1 cellular context compared by ENCODE assay signal in genomic region chr22:29259253-29259899, GRCh38.
TF ChIP-seq lines count a peak whose summit lies in the region.

No MANE protein-coding gene starts in this region.

TF ChIP-seq in H1, 55 proteins besides CTCF, POLR2A, EP300 and RAD21:
- TF ChIP-seq SRF (IDR thresholded peaks at IDR 0.05; ENCODE audit: low read depth, low read length) (no peak), USF2 (IDR thresholded peaks at IDR 0.05; ENCODE audit: low read length) (no peak), TBP (IDR thresholded peaks at IDR 0.05; ENCODE audit: low read depth, low read length) (no peak), CBX8 (IDR thresholded peaks at IDR 0.05; ENCODE audit: borderline replicate concordance, low read depth, low read length) (no peak), RFX5 (IDR thresholded peaks at IDR 0.05; ENCODE audit: borderline replicate concordance, low read depth, low read length) (no peak), ATF2 (IDR thresholded peaks at IDR 0.05; ENCODE audit: low read length) (no peak), CHD7 (IDR thresholded peaks at IDR 0.05; ENCODE audit: insufficient replicate concordance, low read length) (no peak)
- TF ChIP-seq, protein P1, sequence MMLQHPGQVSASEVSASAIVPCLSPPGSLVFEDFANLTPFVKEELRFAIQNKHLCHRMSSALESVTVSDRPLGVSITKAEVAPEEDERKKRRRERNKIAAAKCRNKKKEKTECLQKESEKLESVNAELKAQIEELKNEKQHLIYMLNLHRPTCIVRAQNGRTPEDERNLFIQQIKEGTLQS (IDR thresholded peaks at IDR 0.05; ENCODE audit: insufficient read depth, low read depth, low read length) = no peak
